ENCODE assay signal across 18 cellular contexts in the genomic region with DNA sequence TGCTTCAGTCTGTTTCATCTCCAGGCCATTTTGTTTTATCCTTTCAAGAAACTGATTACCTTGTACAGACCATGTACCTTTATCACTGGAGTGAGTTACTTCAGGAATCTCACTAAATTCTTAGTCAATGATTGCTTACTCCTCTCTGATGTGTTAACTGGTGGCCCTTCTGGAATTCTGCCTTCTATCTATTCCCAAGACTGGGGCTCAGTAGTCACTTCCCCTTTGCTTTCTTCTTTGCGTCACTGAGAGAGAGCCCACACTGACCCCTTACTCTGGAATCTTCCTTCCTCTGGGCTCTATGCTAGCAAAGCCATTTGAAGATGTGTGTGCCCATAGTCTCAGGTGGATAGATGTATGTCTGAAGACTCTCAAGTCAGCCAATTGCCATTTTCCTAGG. TPM values are rescaled to one million over a fixed set of nuclear protein-coding genes. Genes with fewer than 3 reads are reported as not detected.
DNase-seq lines count a peak whose midpoint lies in the region; ATAC-seq and TF ChIP-seq lines count a peak whose summit lies in the region.
"Had no signal": no experiment of that assay in that cellular context is flagged by ENCODE, and none has a peak within 500 bp of the region (broad histone marks: within the 10 kb centered on the region; RNA-seq: fewer than 3 reads in every experiment).

No MANE protein-coding gene starts in this region.

- no peak for TF ChIP-seq CTCF in cardiac muscle cell (IDR thresholded peaks at IDR 0.05; ENCODE audit: low read depth, low read length)
- no peak for TF ChIP-seq CTCF in BE2C (IDR thresholded peaks at IDR 0.05; ENCODE audit: low read depth, low read length)
- no peak for TF ChIP-seq CTCF in left lung (IDR thresholded peaks at IDR 0.05)

- H3K27ac Mint-ChIP-seq in activated CD8-positive, alpha-beta T cell treated with anti-CD3 and anti-CD28 coated beads, Interleukin-2, amount 10 ng/mL, durations not matched to agents 7 days and 5 days = peak overlapping the region; percentile 94
- peak overlapping the region; percentile 80 to 95 (median 92) for H3K27ac Mint-ChIP-seq in immature natural killer cell
- H3K27ac Mint-ChIP-seq in stimulated activated naive CD8-positive, alpha-beta T cell treated with anti-CD3 and anti-CD28 coated beads, Interleukin-15, amount 100 ng/mL, for 72 hours = peak overlapping the region; percentile 94 to 97
- H3K27ac Mint-ChIP-seq: CD4-positive, alpha-beta T cell; GM23338 had no signal

- H3K4me3 Mint-ChIP-seq in activated CD8-positive, alpha-beta T cell treated with anti-CD3 and anti-CD28 coated beads, Interleukin-2, amount 10 ng/mL, durations not matched to agents 7 days and 5 days = no peak overlapping the region
- H3K4me3 Mint-ChIP-seq in immature natural killer cell = no peak overlapping the region
- peak overlapping the region; percentile 41 to 60 for H3K4me3 Mint-ChIP-seq in stimulated activated naive CD8-positive, alpha-beta T cell treated with anti-CD3 and anti-CD28 coated beads, Interleukin-15, amount 100 ng/mL, for 72 hours
- H3K4me3 Mint-ChIP-seq: CD4-positive, alpha-beta T cell; GM23338 had no signal

- H3K9me3 ChIP-seq in cardiac muscle cell (ENCODE audit: low read depth) (no peaks in the 10 kb centered on the region), BE2C (no peaks in the 10 kb centered on the region), left lung (no peaks in the 10 kb centered on the region)

- H3K27ac ChIP-seq in cardiac muscle cell (peak overlapping the region; percentile 98), left lung (no peak overlapping the region)
- H3K27ac ChIP-seq: PC-9 had no signal

- H3K4me3 ChIP-seq in cardiac muscle cell (no peak overlapping the region), BE2C (ENCODE audit: low read depth, low read length) (no peak overlapping the region), left lung (no peak overlapping the region)
- H3K4me3 ChIP-seq: GM23338, PC-9 had no signal

- POLR2A ChIA-PET in activated CD8-positive, alpha-beta T cell treated with anti-CD3 and anti-CD28 coated beads, Interleukin-2, amount 10 ng/mL, durations not matched to agents 7 days and 5 days (lab: Charles Lee) = interaction anchor here (0.6 to 2.0 kb wide), 3 partner anchors 9 to 161 kb away, joined by 3 to 13 read pairs (median 5); no protein-coding TSS in a partner anchor

- H3K27me3 Mint-ChIP-seq in activated CD8-positive, alpha-beta T cell treated with anti-CD3 and anti-CD28 coated beads, Interleukin-2, amount 10 ng/mL, durations not matched to agents 7 days and 5 days (ENCODE audit: low read depth) = no peaks in the 10 kb centered on the region
- H3K27me3 Mint-ChIP-seq in immature natural killer cell (ENCODE audit: low read depth in 3 of 3) = peaks cover 1 to 5% (median 4%) of the 10 kb centered on the region in 3 donors
- no peaks in the 10 kb centered on the region for H3K27me3 Mint-ChIP-seq in stimulated activated naive CD8-positive, alpha-beta T cell treated with anti-CD3 and anti-CD28 coated beads, Interleukin-15, amount 100 ng/mL, for 72 hours
- H3K27me3 Mint-ChIP-seq: CD4-positive, alpha-beta T cell had no signal

- peaks cover 49% of the 10 kb centered on the region for H3K36me3 Mint-ChIP-seq in activated CD8-positive, alpha-beta T cell treated with anti-CD3 and anti-CD28 coated beads, Interleukin-2, amount 10 ng/mL, durations not matched to agents 7 days and 5 days (ENCODE audit: low read depth)
- H3K36me3 Mint-ChIP-seq in immature natural killer cell = no peaks in the 10 kb centered on the region

- H3K9me3 Mint-ChIP-seq in activated CD8-positive, alpha-beta T cell treated with anti-CD3 and anti-CD28 coated beads, Interleukin-2, amount 10 ng/mL, durations not matched to agents 7 days and 5 days (ENCODE audit: insufficient read depth) = no peaks in the 10 kb centered on the region
- H3K9me3 Mint-ChIP-seq in immature natural killer cell = no peaks in the 10 kb centered on the region
- H3K9me3 Mint-ChIP-seq in stimulated activated naive CD8-positive, alpha-beta T cell treated with anti-CD3 and anti-CD28 coated beads, Interleukin-15, amount 100 ng/mL, for 72 hours = peaks cover 0 to 3% of the 10 kb centered on the region in 2 donors
- H3K9me3 Mint-ChIP-seq: CD4-positive, alpha-beta T cell; GM23338 had no signal

- ATAC-seq in left ventricle myocardium superior = no peak
- no peak for ATAC-seq in activated CD8-positive, alpha-beta T cell treated with anti-CD3 and anti-CD28 coated beads, Interleukin-2, amount 10 ng/mL, durations not matched to agents 7 days and 5 days
- no peak for ATAC-seq in stimulated activated naive CD8-positive, alpha-beta T cell treated with anti-CD3 and anti-CD28 coated beads, Interleukin-15, amount 100 ng/mL, for 72 hours
- ATAC-seq in left lung = no peak
- ATAC-seq: GM23338 had no signal

- H3K27me3 ChIP-seq in cardiac muscle cell = no peaks in the 10 kb centered on the region
- no peaks in the 10 kb centered on the region for H3K27me3 ChIP-seq in BE2C
- no peaks in the 10 kb centered on the region for H3K27me3 ChIP-seq in left lung

- intact Hi-C loops in left ventricle myocardium superior (cut with micrococcal nuclease) = no loop called here
- intact Hi-C loops in left lung (cut with DNase I) = no loop called here

- no peaks in the 10 kb centered on the region for H3K36me3 ChIP-seq in cardiac muscle cell
- H3K36me3 ChIP-seq in BE2C = no peaks in the 10 kb centered on the region
- no peaks in the 10 kb centered on the region for H3K36me3 ChIP-seq in left lung

- CTCF ChIA-PET in activated CD8-positive, alpha-beta T cell treated with anti-CD3 and anti-CD28 coated beads, Interleukin-2, amount 10 ng/mL, durations not matched to agents 7 days and 5 days (lab: Charles Lee) = interaction anchor here (0.6 to 1.9 kb wide), 3 partner anchors 8 to 616 kb away, joined by 3 to 6 read pairs (median 3); no protein-coding TSS in a partner anchor

- H3K4me1 ChIP-seq in cardiac muscle cell (ENCODE audit: low read depth) = peaks cover 54% of the 10 kb centered on the region
- H3K4me1 ChIP-seq in BE2C = peaks cover 2% of the 10 kb centered on the region; the same call in 1 of the 2 replicates
- H3K4me1 ChIP-seq in left lung = peaks cover 0 to 19% of the 10 kb centered on the region in 2 donors

- DNase-seq in cardiac muscle cell (ENCODE audit: low read depth in 1 of 2, low spot score in 1 of 2) (no peak), left ventricle myocardium superior (no peak), immature natural killer cell (no peak), BE2C (no peak), left lung (no peak), glomerular visceral epithelial cell (ENCODE audit: extremely low spot score) (no peak)
- no peak for DNase-seq in activated CD8-positive, alpha-beta T cell treated with anti-CD3 and anti-CD28 coated beads, Interleukin-2, amount 10 ng/mL, durations not matched to agents 7 days and 5 days
- DNase-seq in stimulated activated naive CD8-positive, alpha-beta T cell treated with anti-CD3 and anti-CD28 coated beads, Interleukin-15, amount 100 ng/mL, for 72 hours = no peak
- DNase-seq: AML-193; CD4-positive, alpha-beta T cell; GF-D8; NCI-H1048; NCI-H146; NCI-H2081 treated with DMSO at 0.1 percent for 48 hours; NCI-H2227 treated with DMSO at 0.1 percent for 48 hours; NCI-H526; PC-9 had no signal

- peaks cover 95% of the 10 kb centered on the region for H3K4me1 Mint-ChIP-seq in activated CD8-positive, alpha-beta T cell treated with anti-CD3 and anti-CD28 coated beads, Interleukin-2, amount 10 ng/mL, durations not matched to agents 7 days and 5 days (ENCODE audit: low read depth)
- peaks cover 72 to 85% of the 10 kb centered on the region in 2 donors for H3K4me1 Mint-ChIP-seq in immature natural killer cell
- H3K4me1 Mint-ChIP-seq in stimulated activated naive CD8-positive, alpha-beta T cell treated with anti-CD3 and anti-CD28 coated beads, Interleukin-15, amount 100 ng/mL, for 72 hours = peaks cover 93% of the 10 kb centered on the region

RNA-seq across cellular contexts. Expression of gene XCL2, which starts 34.6 kb away (rescaled TPM):
- total RNA-seq in cardiac muscle cell (not detected in 2 replicates), left ventricle myocardium superior (not detected), left lung (under 1 TPM in 1 of 2 donors, not detected in 1; 0.89 TPM)
- polyA plus RNA-seq in cardiac muscle cell (0.35 TPM in 1 of 2 replicates, not detected in the other), immature natural killer cell (1,000 to 10,000 TPM in 1 of 3 donors, 100 to 1,000 TPM in 2; 537 to 1,283 (median 719) TPM)
- total RNA-seq in activated CD8-positive, alpha-beta T cell treated with anti-CD3 and anti-CD28 coated beads, Interleukin-2, amount 10 ng/mL, durations not matched to agents 7 days and 5 days = 10 to 100 TPM; 41.2 to 41.8 TPM
- 1.5 TPM for polyA plus RNA-seq in BE2C (2012; ENCODE audit: insufficient read depth, insufficient read length, low read depth)
- total RNA-seq: CD4-positive, alpha-beta T cell; GM23338; PC-9 had no signal
- polyA plus RNA-seq: GM23338 had no signal

Comparison
In these comparisons a context has a peak if more than half of its experiments do, and no peak if none do; other contexts are left out.
1. H3K4me3 Mint-ChIP-seq: peak in stimulated activated naive CD8-positive, alpha-beta T cell treated with anti-CD3 and anti-CD28 coated beads, Interleukin-15, amount 100 ng/mL, for 72 hours (2 of 2); none in activated CD8-positive, alpha-beta T cell treated with anti-CD3 and anti-CD28 coated beads, Interleukin-2, amount 10 ng/mL, durations not matched to agents 7 days and 5 days (single experiment) and immature natural killer cell (0 of 5).
2. RNA of gene XCL2, which starts 34.6 kb away (total RNA-seq): 41.2 to 41.8 TPM in activated CD8-positive, alpha-beta T cell treated with anti-CD3 and anti-CD28 coated beads, Interleukin-2, amount 10 ng/mL, durations not matched to agents 7 days and 5 days; 0.89 TPM in left lung, not detected in cardiac muscle cell and not detected in left ventricle myocardium superior (single experiment); every median in the first group is over 10 times any median in the second.
3. Peak in every context shown above with its lines, with median percentiles within 50 percentile points of each other: H3K27ac Mint-ChIP-seq.